Comparison of ENCODE assay signal across 10 cellular contexts in genomic region chr12:108804361-108804949, GRCh38. TPM values are rescaled to one million over a fixed set of nuclear protein-coding genes. Genes with fewer than 3 reads are reported as not detected.
DNase-seq lines count a peak whose midpoint lies in the region; ATAC-seq lines count a peak whose summit lies in the region.
"Had no signal": no experiment of that assay in that cellular context is flagged by ENCODE, and none has a peak within 500 bp of the region (broad histone marks: within the 10 kb centered on the region; RNA-seq: fewer than 3 reads in every experiment).

No MANE protein-coding gene starts in this region.

- no peak overlapping the region for H3K4me3 ChIP-seq in ectodermal cell (ENCODE audit: insufficient read depth, low read depth, low read length)

- CTCF ChIA-PET in activated naive CD4-positive, alpha-beta T cell treated with anti-CD3 and anti-CD28 coated beads for 36 hours (lab: Charles Lee) = interaction anchor here (0.6 to 11.7 kb wide), 23 partner anchors 8 to 1977 kb away, joined by 3 to 157 read pairs (median 5); partner anchors contain the start of genes ALKBH2 and CORO1C

- peaks cover 53% of the 10 kb centered on the region for H3K4me1 ChIP-seq in ectodermal cell (ENCODE audit: control insufficient read depth, insufficient read depth, low read length)

- peaks cover 3% of the 10 kb centered on the region for H3K36me3 ChIP-seq in ectodermal cell (ENCODE audit: control insufficient read depth, insufficient read depth, low read length)

- H3K4me3 Mint-ChIP-seq in activated naive CD4-positive, alpha-beta T cell treated with anti-CD3 and anti-CD28 coated beads for 36 hours = no peak overlapping the region
- H3K4me3 Mint-ChIP-seq in activated naive CD8-positive, alpha-beta T cell treated with anti-CD3 and anti-CD28 coated beads for 36 hours = no peak overlapping the region

- WGBS in ectodermal cell, 2 experiments = 61 to 67% methylated on average over 10 of the region's 10 CpGs

- H3K9me3 ChIP-seq in ectodermal cell (ENCODE audit: control insufficient read depth, low read length) = no peaks in the 10 kb centered on the region

- no peaks in the 10 kb centered on the region for H3K9me3 Mint-ChIP-seq in activated naive CD4-positive, alpha-beta T cell treated with anti-CD3 and anti-CD28 coated beads for 36 hours
- H3K9me3 Mint-ChIP-seq in activated naive CD8-positive, alpha-beta T cell treated with anti-CD3 and anti-CD28 coated beads for 36 hours = no peaks in the 10 kb centered on the region

- peaks cover 7% of the 10 kb centered on the region for H3K4me1 Mint-ChIP-seq in activated naive CD4-positive, alpha-beta T cell treated with anti-CD3 and anti-CD28 coated beads for 36 hours (ENCODE audit: low read depth)
- H3K4me1 Mint-ChIP-seq in activated naive CD8-positive, alpha-beta T cell treated with anti-CD3 and anti-CD28 coated beads for 36 hours = peaks cover 7% of the 10 kb centered on the region

- no peak for ATAC-seq in GM18909 (IDR thresholded peaks at IDR 0.05; ENCODE audit: poor library complexity, unreplicated experiment)

- DNase-seq in A172 (ENCODE audit: low spot score) = peak; percentile 38
- peak; percentile 95 for DNase-seq in LHCN-M2 (ENCODE audit: low read depth)
- DNase-seq in myocyte (ENCODE audit: low read depth) = peak; percentile 97
- no peak for DNase-seq in NCI-H748 (lab: John Stamatoyannopoulos, UW; ENCODE audit: unreplicated experiment)
- DNase-seq in activated naive CD4-positive, alpha-beta T cell treated with anti-CD3 and anti-CD28 coated beads for 36 hours = no peak
- DNase-seq in activated naive CD8-positive, alpha-beta T cell treated with anti-CD3 and anti-CD28 coated beads for 36 hours = no peak
- DNase-seq: DMS153, NCI-H774 had no signal

- intact Hi-C loops in activated naive CD4-positive, alpha-beta T cell treated with anti-CD3 and anti-CD28 coated beads for 36 hours (cut with micrococcal nuclease) = loop anchor here (5.0 kb wide), 2 partner anchors 187 to 287 kb away; partner anchors contain the start of gene FICD

- H3K27me3 Mint-ChIP-seq in activated naive CD4-positive, alpha-beta T cell treated with anti-CD3 and anti-CD28 coated beads for 36 hours (ENCODE audit: low read depth) = no peaks in the 10 kb centered on the region
- H3K27me3 Mint-ChIP-seq in activated naive CD8-positive, alpha-beta T cell treated with anti-CD3 and anti-CD28 coated beads for 36 hours = no peaks in the 10 kb centered on the region

- peaks cover 14% of the 10 kb centered on the region for H3K36me3 Mint-ChIP-seq in activated naive CD4-positive, alpha-beta T cell treated with anti-CD3 and anti-CD28 coated beads for 36 hours (ENCODE audit: low read depth)
- peaks cover 5% of the 10 kb centered on the region for H3K36me3 Mint-ChIP-seq in activated naive CD8-positive, alpha-beta T cell treated with anti-CD3 and anti-CD28 coated beads for 36 hours

- H3K27ac Mint-ChIP-seq in activated naive CD4-positive, alpha-beta T cell treated with anti-CD3 and anti-CD28 coated beads for 36 hours = no peak overlapping the region
- no peak overlapping the region for H3K27ac Mint-ChIP-seq in activated naive CD8-positive, alpha-beta T cell treated with anti-CD3 and anti-CD28 coated beads for 36 hours

- peak overlapping the region; percentile 80 for H3K27ac ChIP-seq in ectodermal cell (ENCODE audit: insufficient read depth, low read depth, low read length, poor library complexity, severe bottlenecking)

- no peaks in the 10 kb centered on the region for H3K27me3 ChIP-seq in ectodermal cell (ENCODE audit: control insufficient read depth, insufficient read depth, low read length, poor library complexity, severe bottlenecking)

RNA-seq across cellular contexts. Expression of gene SSH1, which starts 52.9 kb away (rescaled TPM):
- total RNA-seq in A172 (2014; rRNA removed; shearing (Covaris generic)) = 6.9 and 7.4 TPM in 2 replicates
- 13.9 and 29.4 TPM in 2 replicates for total RNA-seq in LHCN-M2 (2014; rRNA removed)
- polyA plus RNA-seq in LHCN-M2 (2012) = 39.9 TPM
- 23.6 TPM for polyA plus RNA-seq in ectodermal cell (2013, experiment 1 of 4)
- polyA plus RNA-seq in ectodermal cell (2013, experiment 2 of 4) = 32.1 TPM
- polyA plus RNA-seq in ectodermal cell (2013, experiment 3 of 4) = 16.9 TPM
- polyA plus RNA-seq in ectodermal cell (2013, experiment 4 of 4) = 18.0 TPM
- total RNA-seq in myocyte = 12.2 and 14.3 TPM in 2 replicates
- 37.7 TPM for polyA plus RNA-seq in myocyte (2012)
- 10 to 100 TPM in 1 of 2 experiments, 1 to 10 TPM in 1; 8.7 to 11.1 TPM for total RNA-seq in activated naive CD4-positive, alpha-beta T cell treated with anti-CD3 and anti-CD28 coated beads for 36 hours
- 10 to 100 TPM; 20.7 to 26.9 TPM for total RNA-seq in activated naive CD8-positive, alpha-beta T cell treated with anti-CD3 and anti-CD28 coated beads for 36 hours

Comparison
In these comparisons a context has a peak if more than half of its experiments do, and no peak if none do; other contexts are left out.
1. DNase-seq: peak in A172 (single experiment), LHCN-M2 (single experiment) and myocyte (single experiment); none in NCI-H748 (single experiment), activated naive CD4-positive, alpha-beta T cell treated with anti-CD3 and anti-CD28 coated beads for 36 hours (single experiment) and activated naive CD8-positive, alpha-beta T cell treated with anti-CD3 and anti-CD28 coated beads for 36 hours (single experiment).